ENCODE assay signal across 9 cellular contexts in the genomic region with DNA sequence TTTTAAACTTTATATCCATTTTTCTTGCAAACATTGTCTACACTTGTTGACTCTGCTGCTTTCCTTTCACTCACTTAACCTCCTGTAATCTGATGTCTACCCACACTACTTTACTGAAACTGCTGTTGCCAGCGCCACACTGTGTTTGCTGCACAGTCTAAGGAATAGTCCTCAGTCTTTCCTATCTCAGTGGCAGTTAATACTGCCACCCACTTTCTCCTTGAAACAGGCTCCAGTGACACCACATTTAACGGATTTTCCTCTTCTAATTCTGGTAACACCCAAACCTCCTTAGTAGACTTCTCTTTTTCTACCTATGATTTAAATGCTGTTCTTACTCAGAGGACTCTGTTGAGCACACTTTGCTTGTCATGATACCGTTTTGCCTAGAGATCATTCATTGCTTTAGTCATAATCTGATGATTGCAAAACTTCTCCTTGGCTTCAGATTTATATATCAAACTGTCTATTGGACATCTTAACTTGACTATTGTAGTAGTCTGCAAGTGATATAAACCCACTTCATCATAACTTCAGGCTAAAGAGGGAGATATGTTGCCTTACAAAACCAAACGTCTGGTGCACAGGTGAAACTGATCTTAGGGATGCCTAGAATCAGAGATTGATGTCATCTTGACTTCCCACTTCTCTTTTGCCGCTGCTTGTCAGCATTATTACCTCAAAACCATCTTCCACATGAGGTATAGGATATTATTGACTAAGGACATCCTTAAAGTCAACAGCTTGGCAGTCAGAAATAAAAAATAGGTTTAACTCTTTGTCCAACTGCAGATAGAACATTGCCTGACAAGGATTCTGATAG.
A peak's percentile ranks its signal among the peaks of the same experiment; 100 is the strongest.
DNase-seq lines count a peak whose midpoint lies in the region; ATAC-seq and TF ChIP-seq lines count a peak whose summit lies in the region.
"Had no signal": no experiment of that assay in that cellular context is flagged by ENCODE, and none has a peak within 500 bp of the region (broad histone marks: within the 10 kb centered on the region; RNA-seq: fewer than 3 reads in every experiment).

No MANE protein-coding gene starts in this region.

- H4K20me1 ChIP-seq in neural progenitor cell (ENCODE audit: low read depth): no peaks in the 10 kb centered on the region

- H3K27me3 ChIP-seq in neural progenitor cell: no peaks in the 10 kb centered on the region

- H3K4me3 ChIP-seq in neural progenitor cell: no peak overlapping the region
- H3K4me3 ChIP-seq: skin epidermis had no signal

- no peak overlapping the region for H2AFZ ChIP-seq in neural progenitor cell (replicated peaks)

- in situ Hi-C loops in G401 (cut with HindIII; ENCODE audit: low sequenced_read_pairs): no loop called here

- H3K4me2 ChIP-seq in neural progenitor cell: no peak overlapping the region

- no peaks in the 10 kb centered on the region for H3K27me3 Mint-ChIP-seq in T-helper 2 cell treated with Interferon-gamma antibody and Interleukin-4, amounts not matched to agents 5 μg/mL and 100 μg/mL, for 36 hours (ENCODE audit: low read depth)
- no peaks in the 10 kb centered on the region for H3K27me3 Mint-ChIP-seq in naive thymus-derived CD8-positive, alpha-beta T cell
- H3K27me3 Mint-ChIP-seq in neural progenitor cell (ENCODE audit: insufficient read depth, low read depth): no peaks in the 10 kb centered on the region
- H3K27me3 Mint-ChIP-seq in HFFc6 (ENCODE audit: insufficient read depth): no peaks in the 10 kb centered on the region; the same call in 1 of the 2 replicates

- no peak for TF ChIP-seq CTCF in neural progenitor cell (IDR thresholded peaks at IDR 0.05)
- no peak for TF ChIP-seq CTCF in HFFc6 (IDR thresholded peaks at IDR 0.05)

- H3K4me1 Mint-ChIP-seq in T-helper 2 cell treated with Interferon-gamma antibody and Interleukin-4, amounts not matched to agents 5 μg/mL and 100 μg/mL, for 36 hours (ENCODE audit: low read depth): peaks cover 41% of the 10 kb centered on the region
- H3K4me1 Mint-ChIP-seq in naive thymus-derived CD8-positive, alpha-beta T cell: peaks cover 34 to 73% (median 67%) of the 10 kb centered on the region in 4 donors
- H3K4me1 Mint-ChIP-seq in neural progenitor cell (no peaks in the 10 kb centered on the region), HFFc6 (ENCODE audit: low read depth) (peaks cover 31% of the 10 kb centered on the region)

- H3K79me2 ChIP-seq in neural progenitor cell (ENCODE audit: low read depth): peaks cover 10% of the 10 kb centered on the region

- no peaks in the 10 kb centered on the region for H3K9me3 ChIP-seq in neural progenitor cell (ENCODE audit: low read depth)

- peak overlapping the region; percentile 72 for H3K27ac Mint-ChIP-seq in T-helper 2 cell treated with Interferon-gamma antibody and Interleukin-4, amounts not matched to agents 5 μg/mL and 100 μg/mL, for 36 hours
- H3K27ac Mint-ChIP-seq in naive thymus-derived CD8-positive, alpha-beta T cell: peak overlapping the region; percentile 59 to 95 (median 84)
- H3K27ac Mint-ChIP-seq in neural progenitor cell (no peak overlapping the region), HFFc6 (no peak overlapping the region)

- no peaks in the 10 kb centered on the region for H3K36me3 ChIP-seq in neural progenitor cell

- H3K4me3 Mint-ChIP-seq in T-helper 2 cell treated with Interferon-gamma antibody and Interleukin-4, amounts not matched to agents 5 μg/mL and 100 μg/mL, for 36 hours: peak overlapping the region; percentile 52
- peak overlapping the region in 9 of 10 donors; percentile 28 to 71 (median 57) for H3K4me3 Mint-ChIP-seq in naive thymus-derived CD8-positive, alpha-beta T cell
- H3K4me3 Mint-ChIP-seq in neural progenitor cell (no peak overlapping the region), HFFc6 (no peak overlapping the region)

- H3K27ac ChIP-seq in neural progenitor cell: no peak overlapping the region

- no peaks in the 10 kb centered on the region for H3F3A ChIP-seq in neural progenitor cell (ENCODE audit: low read depth)

- no peaks in the 10 kb centered on the region for H3K9me3 Mint-ChIP-seq in T-helper 2 cell treated with Interferon-gamma antibody and Interleukin-4, amounts not matched to agents 5 μg/mL and 100 μg/mL, for 36 hours
- H3K9me3 Mint-ChIP-seq in naive thymus-derived CD8-positive, alpha-beta T cell: no peaks in the 10 kb centered on the region
- H3K9me3 Mint-ChIP-seq in neural progenitor cell (no peaks in the 10 kb centered on the region), HFFc6 (no peaks in the 10 kb centered on the region)

- POLR2A ChIA-PET in naive thymus-derived CD8-positive, alpha-beta T cell (lab: Charles Lee): interaction anchor here (0.6 to 1.0 kb wide), 3 partner anchors 84 to 94 kb away, joined by 3 to 4 read pairs (median 3); a partner anchor contains a TSS

- peak; percentile 47 for ATAC-seq in GM18511 (IDR thresholded peaks at IDR 0.05; ENCODE audit: unreplicated experiment)
- peak; percentile 63 for ATAC-seq in HG02885 (IDR thresholded peaks at IDR 0.05; ENCODE audit: poor library complexity, unreplicated experiment)
- ATAC-seq in naive thymus-derived CD8-positive, alpha-beta T cell: peak; percentile 71 to 80

- H3K4me1 ChIP-seq in neural progenitor cell: no peaks in the 10 kb centered on the region

- peaks cover 43% of the 10 kb centered on the region for H3K36me3 Mint-ChIP-seq in T-helper 2 cell treated with Interferon-gamma antibody and Interleukin-4, amounts not matched to agents 5 μg/mL and 100 μg/mL, for 36 hours (ENCODE audit: low read depth)
- peaks cover 4 to 48% (median 12%) of the 10 kb centered on the region in 3 donors for H3K36me3 Mint-ChIP-seq in naive thymus-derived CD8-positive, alpha-beta T cell
- H3K36me3 Mint-ChIP-seq in neural progenitor cell (peaks cover 14% of the 10 kb centered on the region), HFFc6 (ENCODE audit: low read depth) (peaks cover 8% of the 10 kb centered on the region)

- peak; percentile 56 for DNase-seq in T-helper 2 cell treated with Interferon-gamma antibody and Interleukin-4, amounts not matched to agents 5 μg/mL and 100 μg/mL, for 36 hours (ENCODE audit: low spot score)
- DNase-seq in naive thymus-derived CD8-positive, alpha-beta T cell: peak in 2 of 10 donors; percentile 31 to 46
- DNase-seq in neural progenitor cell (ENCODE audit: low spot score): no peak
- DNase-seq in G401 (ENCODE audit: low spot score): no peak
- DNase-seq in DMS79 treated with DMSO at 0.1 percent for 48 hours (lab: John Stamatoyannopoulos, UW): no peak
- no peak for DNase-seq in HFFc6

- no peak overlapping the region for H3K9ac ChIP-seq in neural progenitor cell

Comparison
In these comparisons a context has a peak if more than half of its experiments do, and no peak if none do; other contexts are left out.
1. H3K27ac Mint-ChIP-seq: peak in T-helper 2 cell treated with Interferon-gamma antibody and Interleukin-4, amounts not matched to agents 5 μg/mL and 100 μg/mL, for 36 hours (single experiment) and naive thymus-derived CD8-positive, alpha-beta T cell (10 of 10); none in neural progenitor cell (single experiment) and HFFc6 (single experiment).
2. H3K4me3 Mint-ChIP-seq: peak in T-helper 2 cell treated with Interferon-gamma antibody and Interleukin-4, amounts not matched to agents 5 μg/mL and 100 μg/mL, for 36 hours (single experiment) and naive thymus-derived CD8-positive, alpha-beta T cell (9 of 10); none in neural progenitor cell (single experiment) and HFFc6 (single experiment).
3. Peak in every context shown above with its lines, with median percentiles within 50 percentile points of each other: ATAC-seq.